1 cellular context compared by ENCODE assay signal in the genomic region with DNA sequence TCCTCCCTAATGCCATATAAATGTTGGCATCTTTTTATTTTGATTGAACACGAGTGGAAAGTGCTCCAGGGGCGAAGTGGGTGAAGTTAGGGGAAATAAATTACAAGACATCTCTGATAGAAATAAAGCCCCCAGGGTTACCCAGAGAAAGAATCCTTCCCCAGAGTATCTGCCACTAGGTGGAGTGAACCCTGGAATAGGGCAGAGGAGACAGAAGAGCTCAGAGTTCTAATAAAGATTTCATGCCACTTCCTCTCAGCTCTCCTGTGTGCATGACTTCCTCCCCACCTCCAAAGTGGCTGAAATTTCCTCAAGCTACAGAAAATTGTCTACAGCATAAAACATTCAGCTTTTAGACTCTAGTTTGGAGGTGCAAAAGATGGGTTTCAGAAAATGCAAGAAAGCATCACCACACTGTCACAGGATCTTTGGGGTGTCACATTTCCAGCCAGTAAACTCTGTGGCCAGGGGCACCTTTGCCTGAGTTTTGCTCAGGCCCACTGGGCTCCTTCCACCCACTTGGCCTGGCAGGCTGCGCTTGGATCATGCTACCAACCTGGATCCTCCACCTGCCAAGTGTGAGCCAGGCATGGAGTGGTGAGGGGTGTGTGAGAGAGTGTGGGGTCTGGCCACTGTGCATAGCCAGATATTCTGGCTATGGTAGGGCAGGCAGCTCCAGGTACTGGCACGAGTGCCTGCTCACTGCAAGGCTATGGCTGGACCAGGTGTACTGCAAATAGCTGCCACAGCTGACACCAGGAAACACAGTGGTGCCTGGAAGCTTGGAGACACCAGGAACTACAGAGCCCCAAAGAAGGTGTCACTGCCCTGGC.
TF ChIP-seq lines count a peak whose summit lies in the region.

No MANE protein-coding gene starts in this region.

TF ChIP-seq in GM23338, 12 proteins besides CTCF, POLR2A, EP300 and RAD21 (continued from another document):
- no peak for TF ChIP-seq ZNF462 (CRISPR knock-in tag; IDR thresholded peaks at IDR 0.05)
- TF ChIP-seq CREB1 (CRISPR knock-in tag; IDR thresholded peaks at IDR 0.05; ENCODE audit: low read depth), result no peak
- TF ChIP-seq, protein P1, sequence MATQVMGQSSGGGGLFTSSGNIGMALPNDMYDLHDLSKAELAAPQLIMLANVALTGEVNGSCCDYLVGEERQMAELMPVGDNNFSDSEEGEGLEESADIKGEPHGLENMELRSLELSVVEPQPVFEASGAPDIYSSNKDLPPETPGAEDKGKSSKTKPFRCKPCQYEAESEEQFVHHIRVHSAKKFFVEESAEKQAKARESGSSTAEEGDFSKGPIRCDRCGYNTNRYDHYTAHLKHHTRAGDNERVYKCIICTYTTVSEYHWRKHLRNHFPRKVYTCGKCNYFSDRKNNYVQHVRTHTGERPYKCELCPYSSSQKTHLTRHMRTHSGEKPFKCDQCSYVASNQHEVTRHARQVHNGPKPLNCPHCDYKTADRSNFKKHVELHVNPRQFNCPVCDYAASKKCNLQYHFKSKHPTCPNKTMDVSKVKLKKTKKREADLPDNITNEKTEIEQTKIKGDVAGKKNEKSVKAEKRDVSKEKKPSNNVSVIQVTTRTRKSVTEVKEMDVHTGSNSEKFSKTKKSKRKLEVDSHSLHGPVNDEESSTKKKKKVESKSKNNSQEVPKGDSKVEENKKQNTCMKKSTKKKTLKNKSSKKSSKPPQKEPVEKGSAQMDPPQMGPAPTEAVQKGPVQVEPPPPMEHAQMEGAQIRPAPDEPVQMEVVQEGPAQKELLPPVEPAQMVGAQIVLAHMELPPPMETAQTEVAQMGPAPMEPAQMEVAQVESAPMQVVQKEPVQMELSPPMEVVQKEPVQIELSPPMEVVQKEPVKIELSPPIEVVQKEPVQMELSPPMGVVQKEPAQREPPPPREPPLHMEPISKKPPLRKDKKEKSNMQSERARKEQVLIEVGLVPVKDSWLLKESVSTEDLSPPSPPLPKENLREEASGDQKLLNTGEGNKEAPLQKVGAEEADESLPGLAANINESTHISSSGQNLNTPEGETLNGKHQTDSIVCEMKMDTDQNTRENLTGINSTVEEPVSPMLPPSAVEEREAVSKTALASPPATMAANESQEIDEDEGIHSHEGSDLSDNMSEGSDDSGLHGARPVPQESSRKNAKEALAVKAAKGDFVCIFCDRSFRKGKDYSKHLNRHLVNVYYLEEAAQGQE (IDR thresholded peaks at IDR 0.05; ENCODE audit: unreplicated experiment), result no peak
- TF ChIP-seq, protein P2, sequence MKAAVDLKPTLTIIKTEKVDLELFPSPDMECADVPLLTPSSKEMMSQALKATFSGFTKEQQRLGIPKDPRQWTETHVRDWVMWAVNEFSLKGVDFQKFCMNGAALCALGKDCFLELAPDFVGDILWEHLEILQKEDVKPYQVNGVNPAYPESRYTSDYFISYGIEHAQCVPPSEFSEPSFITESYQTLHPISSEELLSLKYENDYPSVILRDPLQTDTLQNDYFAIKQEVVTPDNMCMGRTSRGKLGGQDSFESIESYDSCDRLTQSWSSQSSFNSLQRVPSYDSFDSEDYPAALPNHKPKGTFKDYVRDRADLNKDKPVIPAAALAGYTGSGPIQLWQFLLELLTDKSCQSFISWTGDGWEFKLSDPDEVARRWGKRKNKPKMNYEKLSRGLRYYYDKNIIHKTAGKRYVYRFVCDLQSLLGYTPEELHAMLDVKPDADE (IDR thresholded peaks at IDR 0.05), result no peak
- TF ChIP-seq EZH2 (IDR thresholded peaks at IDR 0.05; ENCODE audit: low read depth, unreplicated experiment), result no peak
- no peak for TF ChIP-seq POLR2AphosphoS5 (IDR thresholded peaks at IDR 0.05; ENCODE audit: low read depth)
- TF ChIP-seq STAT1 (IDR thresholded peaks at IDR 0.05; ENCODE audit: unreplicated experiment), result no peak
TF ChIP-seq in GM23338: peak in this region for 0.
